8 cellular contexts compared by ENCODE assay signal in genomic region chr1:36553591-36554417, GRCh38.
A peak's percentile ranks its signal among the peaks of the same experiment; 100 is the strongest.
DNase-seq lines count a peak whose midpoint lies in the region; ATAC-seq and TF ChIP-seq lines count a peak whose summit lies in the region.

No MANE protein-coding gene starts in this region.

- H2BK120ac ChIP-seq in trophoblast cell (ENCODE audit: insufficient read depth, low read length, poor library complexity), result no peak overlapping the region

- no peak overlapping the region for H2AFZ ChIP-seq in trophoblast cell (ENCODE audit: insufficient read depth, low read length, poor library complexity)

- no peak for ATAC-seq in GM18909 (IDR thresholded peaks at IDR 0.05; ENCODE audit: poor library complexity, unreplicated experiment)

- no peaks in the 10 kb centered on the region for H3K4me1 ChIP-seq in trophoblast cell (ENCODE audit: control insufficient read depth in 1 of 2, insufficient read depth in 2 of 2, low read length in 2 of 2)

- no peaks in the 10 kb centered on the region for H3K79me2 ChIP-seq in trophoblast cell (ENCODE audit: control insufficient read depth, insufficient read depth, low read length, poor library complexity)

- peaks cover 27% of the 10 kb centered on the region for H3K27me3 Mint-ChIP-seq in activated T-helper 2 cell treated with anti-CD3 and anti-CD28 coated beads, Interferon-gamma antibody, Interleukin-2, Interleukin-4, amounts not matched to agents 10 μg/mL and 5 μg/mL and 100 μg/mL, durations not matched to agents 14 hours and 24 hours and 36 hours (ENCODE audit: low read depth)
- H3K27me3 Mint-ChIP-seq in type B pancreatic cell, result peaks cover 71% of the 10 kb centered on the region

- H2AK5ac ChIP-seq in trophoblast cell (ENCODE audit: low read length), result no peak overlapping the region

- no peaks in the 10 kb centered on the region for H3K79me1 ChIP-seq in trophoblast cell (ENCODE audit: low read length)

- H3K27me3 ChIP-seq in MG63 (peaks cover 39% of the 10 kb centered on the region), trophoblast cell (ENCODE audit: insufficient read depth, low read length) (no peaks in the 10 kb centered on the region)

- no peak overlapping the region for H3K23ac ChIP-seq in trophoblast cell (ENCODE audit: low read length)

- H3K18ac ChIP-seq in trophoblast cell (ENCODE audit: low read length), result no peak overlapping the region

- H3K27ac Mint-ChIP-seq in activated T-helper 2 cell treated with anti-CD3 and anti-CD28 coated beads, Interferon-gamma antibody, Interleukin-2, Interleukin-4, amounts not matched to agents 10 μg/mL and 5 μg/mL and 100 μg/mL, durations not matched to agents 14 hours and 24 hours and 36 hours, result no peak overlapping the region
- no peak overlapping the region for H3K27ac Mint-ChIP-seq in type B pancreatic cell

- intact Hi-C loops in activated T-helper 2 cell treated with anti-CD3 and anti-CD28 coated beads, Interferon-gamma antibody, Interleukin-2, Interleukin-4, amounts not matched to agents 10 μg/mL and 5 μg/mL and 100 μg/mL, durations not matched to agents 14 hours and 24 hours and 36 hours (cut with micrococcal nuclease), result no loop called here

- CTCF ChIA-PET in RWPE1 (lab: Yijun Ruan, JAX), result no interaction called here

- no peak overlapping the region for H3K4me3 Mint-ChIP-seq in activated T-helper 2 cell treated with anti-CD3 and anti-CD28 coated beads, Interferon-gamma antibody, Interleukin-2, Interleukin-4, amounts not matched to agents 10 μg/mL and 5 μg/mL and 100 μg/mL, durations not matched to agents 14 hours and 24 hours and 36 hours (ENCODE audit: low read depth)
- no peak overlapping the region for H3K4me3 Mint-ChIP-seq in type B pancreatic cell

- no peaks in the 10 kb centered on the region for H3K4me1 Mint-ChIP-seq in activated T-helper 2 cell treated with anti-CD3 and anti-CD28 coated beads, Interferon-gamma antibody, Interleukin-2, Interleukin-4, amounts not matched to agents 10 μg/mL and 5 μg/mL and 100 μg/mL, durations not matched to agents 14 hours and 24 hours and 36 hours (ENCODE audit: low read depth)
- no peaks in the 10 kb centered on the region for H3K4me1 Mint-ChIP-seq in type B pancreatic cell (ENCODE audit: unreplicated experiment)

- POLR2A ChIA-PET in RWPE1 (lab: Yijun Ruan, JAX; ENCODE audit: low non-redundant PET), result no interaction called here

- no peak overlapping the region for H3K4me2 ChIP-seq in trophoblast cell (ENCODE audit: low read length)

- H3K36me3 ChIP-seq in MG63 (no peaks in the 10 kb centered on the region), trophoblast cell (ENCODE audit: control insufficient read depth in 1 of 2, insufficient read depth in 2 of 2, low read length in 2 of 2) (no peaks in the 10 kb centered on the region)

- no CpG with 5 or more reads among the region's 20 CpGs for WGBS in trophoblast cell (ENCODE audit: extremely low coverage, insufficient coverage, insufficient read length)

- H3K27ac ChIP-seq in RWPE1 (no peak overlapping the region), trophoblast cell (ENCODE audit: low read depth, low read length) (no peak overlapping the region)

- no peak overlapping the region for H2BK5ac ChIP-seq in trophoblast cell (ENCODE audit: low read depth, low read length, poor library complexity)

- H3K36me3 Mint-ChIP-seq in activated T-helper 2 cell treated with anti-CD3 and anti-CD28 coated beads, Interferon-gamma antibody, Interleukin-2, Interleukin-4, amounts not matched to agents 10 μg/mL and 5 μg/mL and 100 μg/mL, durations not matched to agents 14 hours and 24 hours and 36 hours (ENCODE audit: low read depth), result no peaks in the 10 kb centered on the region
- H3K36me3 Mint-ChIP-seq in type B pancreatic cell, result no peaks in the 10 kb centered on the region

- H3K9me3 ChIP-seq in MG63 (no peaks in the 10 kb centered on the region), trophoblast cell (ENCODE audit: insufficient read depth, low read depth, low read length) (no peaks in the 10 kb centered on the region)

- H4K8ac ChIP-seq in trophoblast cell (ENCODE audit: low read depth, low read length), result no peak overlapping the region

- no peak overlapping the region for H3K4ac ChIP-seq in trophoblast cell (ENCODE audit: low read depth, low read length)

- no peak overlapping the region for H4K91ac ChIP-seq in trophoblast cell (ENCODE audit: low read depth, low read length)

- H4K12ac ChIP-seq in trophoblast cell (ENCODE audit: low read depth, low read length), result no peak overlapping the region

- no peaks in the 10 kb centered on the region for H3K9me3 Mint-ChIP-seq in activated T-helper 2 cell treated with anti-CD3 and anti-CD28 coated beads, Interferon-gamma antibody, Interleukin-2, Interleukin-4, amounts not matched to agents 10 μg/mL and 5 μg/mL and 100 μg/mL, durations not matched to agents 14 hours and 24 hours and 36 hours
- H3K9me3 Mint-ChIP-seq in type B pancreatic cell, result no peaks in the 10 kb centered on the region

- TF ChIP-seq CTCF in RWPE1 (conservative IDR thresholded peaks at IDR 0.05; ENCODE audit: low read depth) (peak; percentile 54), type B pancreatic cell (conservative IDR thresholded peaks at IDR 0.05) (peak; percentile 86)

- H3K4me3 ChIP-seq in MG63 (no peak overlapping the region), trophoblast cell (ENCODE audit: low read depth, low read length) (no peak overlapping the region)

- H2BK12ac ChIP-seq in trophoblast cell (ENCODE audit: low read length), result no peak overlapping the region

- no peak overlapping the region for H3K14ac ChIP-seq in trophoblast cell (ENCODE audit: low read length)

- DNase-seq in DMS53 treated with DMSO at 0.1 percent for 48 hours (lab: John Stamatoyannopoulos, UW; ENCODE audit: unreplicated experiment) (peak; percentile 36), MG63 (peak; percentile 47), RWPE1 (ENCODE audit: low spot score) (peak; percentile 63), germinal center (ENCODE audit: low spot score) (peak; percentile 75), trophoblast cell (peak; percentile 62 to 84), type B pancreatic cell (ENCODE audit: extremely low spot score, unreplicated experiment) (peak; percentile 79)
- peak; percentile 52 for DNase-seq in activated T-helper 2 cell treated with anti-CD3 and anti-CD28 coated beads, Interferon-gamma antibody, Interleukin-2, Interleukin-4, amounts not matched to agents 10 μg/mL and 5 μg/mL and 100 μg/mL, durations not matched to agents 14 hours and 24 hours and 36 hours (ENCODE audit: low spot score)

- H3K9ac ChIP-seq in trophoblast cell (ENCODE audit: low read length), result no peak overlapping the region
